ENCODE assay signal across 9 cellular contexts in genomic region chr3:42214565-42215283, GRCh38. TPM values are rescaled to one million over a fixed set of nuclear protein-coding genes. Genes with fewer than 3 reads are reported as not detected.
DNase-seq lines count a peak whose midpoint lies in the region; ATAC-seq and TF ChIP-seq lines count a peak whose summit lies in the region.
"Had no signal": no experiment of that assay in that cellular context is flagged by ENCODE, and none has a peak within 500 bp of the region (broad histone marks: within the 10 kb centered on the region; RNA-seq: fewer than 3 reads in every experiment).

No MANE protein-coding gene starts in this region.

- no peaks in the 10 kb centered on the region for H3F3A ChIP-seq in OCI-LY1 (ENCODE audit: insufficient read depth, low read length)

- H3K4me3 ChIP-seq in OCI-LY1 (ENCODE audit: low read depth, low read length, poor library complexity, severe bottlenecking) (no peak overlapping the region), H7 (ENCODE audit: insufficient read depth, low read depth, low read length) (no peak overlapping the region)

- no peak overlapping the region for H3K4me2 ChIP-seq in OCI-LY1 (ENCODE audit: low read length)

- DNase-seq in EL = peak; percentile 65
- peak; percentile 34 for DNase-seq in kidney tubule cell (ENCODE audit: low spot score)
- no peak for DNase-seq in medulla oblongata (ENCODE audit: extremely low spot score)
- DNase-seq in NCI-H526 treated with DMSO at 0.1 percent for 48 hours (lab: John Stamatoyannopoulos, UW) = no peak
- no peak for DNase-seq in H7
- DNase-seq in effector CD4-positive, alpha-beta T cell = no peak

- no peak for TF ChIP-seq CTCF in OCI-LY1 (IDR thresholded peaks at IDR 0.05; ENCODE audit: low read length)

- H3K9ac ChIP-seq in OCI-LY1 (ENCODE audit: low read length) = no peak overlapping the region

- H2AFZ ChIP-seq in OCI-LY1 (ENCODE audit: low read length) = no peak overlapping the region

- no peaks in the 10 kb centered on the region for H3K27me3 ChIP-seq in OCI-LY1 (ENCODE audit: insufficient read depth, low read length)
- H3K27me3 ChIP-seq in H7 (ENCODE audit: control insufficient read depth, insufficient read depth, low read length) = no peaks in the 10 kb centered on the region

- no peaks in the 10 kb centered on the region for H3K79me2 ChIP-seq in OCI-LY1 (ENCODE audit: insufficient read depth, low read length)

- ATAC-seq in GM21390 (IDR thresholded peaks at IDR 0.05; ENCODE audit: unreplicated experiment) = peak; percentile 72

- no peaks in the 10 kb centered on the region for H4K20me1 ChIP-seq in OCI-LY1 (ENCODE audit: insufficient read depth, low read length)

- peaks cover 67% of the 10 kb centered on the region for H3K36me3 ChIP-seq in OCI-LY1 (ENCODE audit: insufficient read depth, low read length)
- H3K36me3 ChIP-seq in H7 (replicated peaks; ENCODE audit: control insufficient read depth, insufficient read depth, low read length) = peaks cover 1% of the 10 kb centered on the region

- H3K9me2 ChIP-seq in OCI-LY1 (ENCODE audit: low read depth, low read length) = no peaks in the 10 kb centered on the region

- H3K4me1 ChIP-seq in OCI-LY1 (ENCODE audit: insufficient read depth, low read length, severe bottlenecking) = peaks cover 49% of the 10 kb centered on the region

- H3K27ac ChIP-seq in OCI-LY1 (ENCODE audit: low read depth, low read length, poor library complexity, severe bottlenecking) = peak overlapping the region; percentile 84

- H3K9me3 ChIP-seq in OCI-LY1 (ENCODE audit: low read length) = no peaks in the 10 kb centered on the region

RNA-seq across cellular contexts. Expression of gene CCK, which starts 51.3 kb away (rescaled TPM):
- total RNA-seq in H7 (2014; rRNA removed; shearing (Covaris generic)) = 0.14 TPM in 1 of 2 replicates, not detected in the other
- total RNA-seq: H4 had no signal

Comparison
In these comparisons a context has a peak if more than half of its experiments do, and no peak if none do; other contexts are left out.
1. DNase-seq: peak in EL (single experiment) and kidney tubule cell (single experiment); none in medulla oblongata (single experiment), NCI-H526 treated with DMSO at 0.1 percent for 48 hours (single experiment), H7 (single experiment) and effector CD4-positive, alpha-beta T cell (single experiment).